7 cellular contexts compared by ENCODE assay signal in genomic region chr22:37896181-37896592, GRCh38. TPM values are rescaled to one million over a fixed set of nuclear protein-coding genes. Genes with fewer than 3 reads are reported as not detected.
DNase-seq lines count a peak whose midpoint lies in the region; ATAC-seq, FAIRE-seq and TF ChIP-seq lines count a peak whose summit lies in the region.

No MANE protein-coding gene starts in this region.

- peak overlapping the region; percentile 75 to 83 (median 81) for H3K27ac ChIP-seq in thyroid gland

- peak; percentile 78 for DNase-seq in GM19239 (ENCODE audit: insufficient read length, low spot score)
- DNase-seq in HT-29 (ENCODE audit: low spot score): peak; percentile 66
- DNase-seq in activated T-cell treated with anti-CD3 and anti-CD28 coated beads, Interleukin-2, amount 50 U/mL, for 72 hours: peak; percentile 45 to 58
- DNase-seq in islet precursor cell: peak; percentile 82
- DNase-seq in thyroid gland: peak; percentile 16 to 28
- DNase-seq in NCI-H748 treated with DMSO at 0.1 percent for 48 hours (lab: John Stamatoyannopoulos, UW): no peak

- peak overlapping the region; percentile 42 to 47 for H3K4me3 Mint-ChIP-seq in activated T-cell treated with anti-CD3 and anti-CD28 coated beads, Interleukin-2, amount 50 U/mL, for 72 hours

- intact Hi-C loops in thyroid gland (cut with DNase I): no loop called here

- TF ChIP-seq CTCF in thyroid gland (IDR thresholded peaks at IDR 0.05): no peak

- TF ChIP-seq POLR2A in thyroid gland (IDR thresholded peaks at IDR 0.05): no peak

- peaks cover 46 to 67% of the 10 kb centered on the region in 2 donors for H3K4me1 ChIP-seq in thyroid gland

- no peaks in the 10 kb centered on the region for H3K9me3 ChIP-seq in thyroid gland

- FAIRE-seq in GM19239 (lab: Jason Lieb, UNC): peak; percentile 93

- H3K27ac Mint-ChIP-seq in activated T-cell treated with anti-CD3 and anti-CD28 coated beads, Interleukin-2, amount 50 U/mL, for 72 hours: peak overlapping the region; percentile 86

- WGBS in thyroid gland, 2 donors: 58 to 62% methylated on average over 5 of the region's 5 CpGs

- H3K4me3 ChIP-seq in thyroid gland (replicated peaks in 1 of 3): no peak overlapping the region

- no peaks in the 10 kb centered on the region for H3K36me3 Mint-ChIP-seq in activated T-cell treated with anti-CD3 and anti-CD28 coated beads, Interleukin-2, amount 50 U/mL, for 72 hours (ENCODE audit: insufficient read depth in 2 of 2)

- no peaks in the 10 kb centered on the region for H3K9me3 Mint-ChIP-seq in activated T-cell treated with anti-CD3 and anti-CD28 coated beads, Interleukin-2, amount 50 U/mL, for 72 hours

- peaks cover 27% of the 10 kb centered on the region for H3K4me1 Mint-ChIP-seq in activated T-cell treated with anti-CD3 and anti-CD28 coated beads, Interleukin-2, amount 50 U/mL, for 72 hours (ENCODE audit: low read depth)

- H3K27me3 ChIP-seq in thyroid gland: no peaks in the 10 kb centered on the region

- no peaks in the 10 kb centered on the region for H3K36me3 ChIP-seq in thyroid gland

- ATAC-seq in activated T-cell treated with anti-CD3 and anti-CD28 coated beads, Interleukin-2, amount 50 U/mL, for 72 hours (replicated peaks in 1 of 2): peak; percentile 82 to 90
- no peak for ATAC-seq in GM21576 (IDR thresholded peaks at IDR 0.05; ENCODE audit: unreplicated experiment)

- H3K27me3 Mint-ChIP-seq in activated T-cell treated with anti-CD3 and anti-CD28 coated beads, Interleukin-2, amount 50 U/mL, for 72 hours (ENCODE audit: low read depth): no peaks in the 10 kb centered on the region

RNA-seq across cellular contexts. Expression of gene MICALL1, which starts 9.9 kb away (rescaled TPM):
- 23.7 and 25.7 TPM in 2 replicates for total RNA-seq in HT-29 (2014; rRNA removed; shearing (Covaris generic))
- 10 to 100 TPM; 21.3 to 21.6 TPM for total RNA-seq in activated T-cell treated with anti-CD3 and anti-CD28 coated beads, Interleukin-2, amount 50 U/mL, for 72 hours
- total RNA-seq in thyroid gland: 10 to 100 TPM; 22.2 to 48.3 (median 30.8) TPM

RNA-seq across cellular contexts. Expression of gene EIF3L, which starts 47.0 kb away (rescaled TPM):
- total RNA-seq in HT-29 (2014; rRNA removed; shearing (Covaris generic)): 219 and 230 TPM in 2 replicates
- 100 to 1,000 TPM; 826 to 905 TPM for total RNA-seq in activated T-cell treated with anti-CD3 and anti-CD28 coated beads, Interleukin-2, amount 50 U/mL, for 72 hours
- total RNA-seq in thyroid gland: 100 to 1,000 TPM; 423 to 557 (median 455) TPM

RNA-seq across cellular contexts. Expression of gene ANKRD54, which starts 52.1 kb away (rescaled TPM):
- total RNA-seq in HT-29 (2014; rRNA removed; shearing (Covaris generic)): 17.8 and 19.6 TPM in 2 replicates
- 10 to 100 TPM; 22.8 to 28.2 TPM for total RNA-seq in activated T-cell treated with anti-CD3 and anti-CD28 coated beads, Interleukin-2, amount 50 U/mL, for 72 hours
- total RNA-seq in thyroid gland: 10 to 100 TPM; 54.7 to 75.9 (median 61.5) TPM

RNA-seq across cellular contexts. Expression of gene C22orf23, which starts 57.2 kb away (rescaled TPM):
- not detected in 2 replicates for total RNA-seq in HT-29 (2014; rRNA removed; shearing (Covaris generic))
- total RNA-seq in activated T-cell treated with anti-CD3 and anti-CD28 coated beads, Interleukin-2, amount 50 U/mL, for 72 hours: under 1 TPM; 0.19 to 0.30 TPM
- 1 to 10 TPM in 1 of 4 donors, under 1 TPM in 3; 0.59 to 1.7 (median 0.73) TPM for total RNA-seq in thyroid gland

RNA-seq across cellular contexts. Expression of gene POLR2F, which starts 57.3 kb away (rescaled TPM):
- total RNA-seq in HT-29 (2014; rRNA removed; shearing (Covaris generic)): 122 and 144 TPM in 2 replicates
- total RNA-seq in activated T-cell treated with anti-CD3 and anti-CD28 coated beads, Interleukin-2, amount 50 U/mL, for 72 hours: 10 to 100 TPM; 43.4 to 47.9 TPM
- total RNA-seq in thyroid gland: 10 to 100 TPM; 19.7 to 88.9 (median 55.2) TPM
